ENCODE assay signal across 1 cellular context in the genomic region with DNA sequence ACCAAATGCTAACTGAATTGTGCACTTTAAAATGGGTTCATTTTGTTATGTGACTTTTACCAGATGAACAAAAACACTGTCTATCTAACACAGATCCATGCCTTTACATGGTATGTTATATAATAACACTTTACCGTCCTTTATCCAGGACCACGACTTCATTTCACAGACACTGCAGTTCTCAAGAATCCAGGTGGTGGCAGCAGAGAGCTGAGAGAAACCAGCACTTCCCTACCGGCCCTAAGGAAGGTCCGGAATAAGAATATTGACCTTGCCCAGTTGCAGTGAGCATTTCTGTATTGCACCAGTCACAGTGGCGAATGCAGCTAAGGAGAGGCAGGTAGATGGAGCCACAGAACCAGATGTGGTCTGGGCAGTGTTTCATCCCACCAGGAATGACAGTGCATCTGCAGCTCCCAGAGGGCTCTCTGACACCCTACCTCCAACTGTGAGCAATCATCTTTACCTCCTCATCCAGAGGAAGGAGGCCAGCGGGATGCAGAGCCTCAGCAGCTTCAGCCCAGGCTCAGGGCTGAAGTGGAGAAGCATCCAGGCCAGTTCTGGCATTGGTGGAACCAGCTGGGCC.
TF ChIP-seq lines count a peak whose summit lies in the region.

No MANE protein-coding gene starts in this region.

TF ChIP-seq in GM23338, 12 proteins besides CTCF, POLR2A, EP300 and RAD21 (continued from another document):
- TF ChIP-seq, protein P1, sequence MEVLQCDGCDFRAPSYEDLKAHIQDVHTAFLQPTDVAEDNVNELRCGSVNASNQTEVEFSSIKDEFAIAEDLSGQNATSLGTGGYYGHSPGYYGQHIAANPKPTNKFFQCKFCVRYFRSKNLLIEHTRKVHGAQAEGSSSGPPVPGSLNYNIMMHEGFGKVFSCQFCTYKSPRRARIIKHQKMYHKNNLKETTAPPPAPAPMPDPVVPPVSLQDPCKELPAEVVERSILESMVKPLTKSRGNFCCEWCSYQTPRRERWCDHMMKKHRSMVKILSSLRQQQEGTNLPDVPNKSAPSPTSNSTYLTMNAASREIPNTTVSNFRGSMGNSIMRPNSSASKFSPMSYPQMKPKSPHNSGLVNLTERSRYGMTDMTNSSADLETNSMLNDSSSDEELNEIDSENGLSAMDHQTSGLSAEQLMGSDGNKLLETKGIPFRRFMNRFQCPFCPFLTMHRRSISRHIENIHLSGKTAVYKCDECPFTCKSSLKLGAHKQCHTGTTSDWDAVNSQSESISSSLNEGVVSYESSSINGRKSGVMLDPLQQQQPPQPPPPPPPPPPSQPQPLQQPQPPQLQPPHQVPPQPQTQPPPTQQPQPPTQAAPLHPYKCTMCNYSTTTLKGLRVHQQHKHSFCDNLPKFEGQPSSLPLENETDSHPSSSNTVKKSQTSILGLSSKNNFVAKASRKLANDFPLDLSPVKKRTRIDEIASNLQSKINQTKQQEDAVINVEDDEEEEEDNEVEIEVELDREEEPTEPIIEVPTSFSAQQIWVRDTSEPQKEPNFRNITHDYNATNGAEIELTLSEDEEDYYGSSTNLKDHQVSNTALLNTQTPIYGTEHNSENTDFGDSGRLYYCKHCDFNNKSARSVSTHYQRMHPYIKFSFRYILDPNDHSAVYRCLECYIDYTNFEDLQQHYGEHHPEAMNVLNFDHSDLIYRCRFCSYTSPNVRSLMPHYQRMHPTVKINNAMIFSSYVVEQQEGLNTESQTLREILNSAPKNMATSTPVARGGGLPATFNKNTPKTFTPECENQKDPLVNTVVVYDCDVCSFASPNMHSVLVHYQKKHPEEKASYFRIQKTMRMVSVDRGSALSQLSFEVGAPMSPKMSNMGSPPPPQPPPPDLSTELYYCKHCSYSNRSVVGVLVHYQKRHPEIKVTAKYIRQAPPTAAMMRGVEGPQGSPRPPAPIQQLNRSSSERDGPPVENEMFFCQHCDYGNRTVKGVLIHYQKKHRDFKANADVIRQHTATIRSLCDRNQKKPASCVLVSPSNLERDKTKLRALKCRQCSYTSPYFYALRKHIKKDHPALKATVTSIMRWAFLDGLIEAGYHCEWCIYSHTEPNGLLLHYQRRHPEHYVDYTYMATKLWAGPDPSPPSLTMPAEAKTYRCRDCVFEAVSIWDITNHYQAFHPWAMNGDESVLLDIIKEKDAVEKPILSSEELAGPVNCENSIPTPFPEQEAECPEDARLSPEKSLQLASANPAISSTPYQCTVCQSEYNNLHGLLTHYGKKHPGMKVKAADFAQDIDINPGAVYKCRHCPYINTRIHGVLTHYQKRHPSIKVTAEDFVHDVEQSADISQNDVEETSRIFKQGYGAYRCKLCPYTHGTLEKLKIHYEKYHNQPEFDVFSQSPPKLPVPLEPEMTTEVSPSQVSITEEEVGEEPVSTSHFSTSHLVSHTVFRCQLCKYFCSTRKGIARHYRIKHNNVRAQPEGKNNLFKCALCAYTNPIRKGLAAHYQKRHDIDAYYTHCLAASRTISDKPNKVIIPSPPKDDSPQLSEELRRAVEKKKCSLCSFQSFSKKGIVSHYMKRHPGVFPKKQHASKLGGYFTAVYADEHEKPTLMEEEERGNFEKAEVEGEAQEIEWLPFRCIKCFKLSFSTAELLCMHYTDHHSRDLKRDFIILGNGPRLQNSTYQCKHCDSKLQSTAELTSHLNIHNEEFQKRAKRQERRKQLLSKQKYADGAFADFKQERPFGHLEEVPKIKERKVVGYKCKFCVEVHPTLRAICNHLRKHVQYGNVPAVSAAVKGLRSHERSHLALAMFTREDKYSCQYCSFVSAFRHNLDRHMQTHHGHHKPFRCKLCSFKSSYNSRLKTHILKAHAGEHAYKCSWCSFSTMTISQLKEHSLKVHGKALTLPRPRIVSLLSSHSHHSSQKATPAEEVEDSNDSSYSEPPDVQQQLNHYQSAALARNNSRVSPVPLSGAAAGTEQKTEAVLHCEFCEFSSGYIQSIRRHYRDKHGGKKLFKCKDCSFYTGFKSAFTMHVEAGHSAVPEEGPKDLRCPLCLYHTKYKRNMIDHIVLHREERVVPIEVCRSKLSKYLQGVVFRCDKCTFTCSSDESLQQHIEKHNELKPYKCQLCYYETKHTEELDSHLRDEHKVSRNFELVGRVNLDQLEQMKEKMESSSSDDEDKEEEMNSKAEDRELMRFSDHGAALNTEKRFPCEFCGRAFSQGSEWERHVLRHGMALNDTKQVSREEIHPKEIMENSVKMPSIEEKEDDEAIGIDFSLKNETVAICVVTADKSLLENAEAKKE (CRISPR knock-in tag; IDR thresholded peaks at IDR 0.05): no peak
